ENCODE assay signal across 1 cellular context in genomic region chr1:100188617-100189016, GRCh38.
TF ChIP-seq lines count a peak whose summit lies in the region.

No MANE protein-coding gene starts in this region.

TF ChIP-seq in HEK293, 187 proteins besides CTCF, POLR2A, EP300 and RAD21 (continued from another document):
- TF ChIP-seq, protein P1, sequence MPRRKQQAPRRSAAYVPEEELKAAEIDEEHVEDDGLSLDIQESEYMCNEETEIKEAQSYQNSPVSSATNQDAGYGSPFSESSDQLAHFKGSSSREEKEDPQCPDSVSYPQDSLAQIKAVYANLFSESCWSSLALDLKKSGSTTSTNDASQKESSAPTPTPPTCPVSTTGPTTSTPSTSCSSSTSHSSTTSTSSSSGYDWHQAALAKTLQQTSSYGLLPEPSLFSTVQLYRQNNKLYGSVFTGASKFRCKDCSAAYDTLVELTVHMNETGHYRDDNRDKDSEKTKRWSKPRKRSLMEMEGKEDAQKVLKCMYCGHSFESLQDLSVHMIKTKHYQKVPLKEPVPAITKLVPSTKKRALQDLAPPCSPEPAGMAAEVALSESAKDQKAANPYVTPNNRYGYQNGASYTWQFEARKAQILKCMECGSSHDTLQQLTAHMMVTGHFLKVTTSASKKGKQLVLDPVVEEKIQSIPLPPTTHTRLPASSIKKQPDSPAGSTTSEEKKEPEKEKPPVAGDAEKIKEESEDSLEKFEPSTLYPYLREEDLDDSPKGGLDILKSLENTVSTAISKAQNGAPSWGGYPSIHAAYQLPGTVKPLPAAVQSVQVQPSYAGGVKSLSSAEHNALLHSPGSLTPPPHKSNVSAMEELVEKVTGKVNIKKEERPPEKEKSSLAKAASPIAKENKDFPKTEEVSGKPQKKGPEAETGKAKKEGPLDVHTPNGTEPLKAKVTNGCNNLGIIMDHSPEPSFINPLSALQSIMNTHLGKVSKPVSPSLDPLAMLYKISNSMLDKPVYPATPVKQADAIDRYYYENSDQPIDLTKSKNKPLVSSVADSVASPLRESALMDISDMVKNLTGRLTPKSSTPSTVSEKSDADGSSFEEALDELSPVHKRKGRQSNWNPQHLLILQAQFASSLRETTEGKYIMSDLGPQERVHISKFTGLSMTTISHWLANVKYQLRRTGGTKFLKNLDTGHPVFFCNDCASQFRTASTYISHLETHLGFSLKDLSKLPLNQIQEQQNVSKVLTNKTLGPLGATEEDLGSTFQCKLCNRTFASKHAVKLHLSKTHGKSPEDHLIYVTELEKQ (tag by site-specific recombination; IDR thresholded peaks at IDR 0.05; ENCODE audit: borderline replicate concordance), result 0 out of 2 replicates have a peak, but pooled peaks have one; percentile 47
- TF ChIP-seq ZNF423 (tag by site-specific recombination; IDR thresholded peaks at IDR 0.05), result peak; percentile 39; the same call in 1 of the 2 replicates
